In genomic region chr1:16267690-16268180, GRCh38 we compare ENCODE assay signal across 10 cellular contexts.
"Had no signal": no experiment of that assay in that cellular context is flagged by ENCODE, and none has a peak within 500 bp of the region (broad histone marks: within the 10 kb centered on the region; RNA-seq: fewer than 3 reads in every experiment).

No MANE protein-coding gene starts in this region.

- H3K4me3 Mint-ChIP-seq: activated B cell treated with CpG ODN at 0.5 μM for 24 hours, mesothelial cell of epicardium had no signal

- H3K4me3 ChIP-seq: breast epithelium, gastroesophageal sphincter, right atrium auricular region, smooth muscle cell had no signal

- H3K9me3 Mint-ChIP-seq: activated B cell treated with CpG ODN at 0.5 μM for 24 hours; activated naive CD4-positive, alpha-beta T cell treated with anti-CD3 and anti-CD28 coated beads, Interleukin-2, amount 50 U/mL, for 72 hours; mesothelial cell of epicardium had no signal

- H3K27me3 Mint-ChIP-seq: activated B cell treated with CpG ODN at 0.5 μM for 24 hours had no signal

- H3K27me3 ChIP-seq: breast epithelium, gastroesophageal sphincter, right atrium auricular region had no signal

- H3K27ac Mint-ChIP-seq: activated B cell treated with CpG ODN at 0.5 μM for 24 hours, mesothelial cell of epicardium had no signal

- H3K36me3 Mint-ChIP-seq: activated naive CD4-positive, alpha-beta T cell treated with anti-CD3 and anti-CD28 coated beads, Interleukin-2, amount 50 U/mL, for 72 hours had no signal

- H3K4me2 ChIP-seq: smooth muscle cell had no signal

- DNase-seq: activated B cell treated with CpG ODN at 0.5 μM for 24 hours; activated CD4-positive, alpha-beta T cell treated with anti-CD3 and anti-CD28 coated beads, Interleukin-2, amount 50 U/mL, for 1 hour; activated T-cell treated with anti-CD3 and anti-CD28 coated beads for 4 hours; hippocampal formation had no signal

- H3K27ac ChIP-seq: breast epithelium, gastroesophageal sphincter, right atrium auricular region had no signal

- H3K36me3 ChIP-seq: breast epithelium, right atrium auricular region had no signal

- H3K9me3 ChIP-seq: breast epithelium, gastroesophageal sphincter, right atrium auricular region had no signal
